ENCODE assay signal across 24 cellular contexts in the genomic region with DNA sequence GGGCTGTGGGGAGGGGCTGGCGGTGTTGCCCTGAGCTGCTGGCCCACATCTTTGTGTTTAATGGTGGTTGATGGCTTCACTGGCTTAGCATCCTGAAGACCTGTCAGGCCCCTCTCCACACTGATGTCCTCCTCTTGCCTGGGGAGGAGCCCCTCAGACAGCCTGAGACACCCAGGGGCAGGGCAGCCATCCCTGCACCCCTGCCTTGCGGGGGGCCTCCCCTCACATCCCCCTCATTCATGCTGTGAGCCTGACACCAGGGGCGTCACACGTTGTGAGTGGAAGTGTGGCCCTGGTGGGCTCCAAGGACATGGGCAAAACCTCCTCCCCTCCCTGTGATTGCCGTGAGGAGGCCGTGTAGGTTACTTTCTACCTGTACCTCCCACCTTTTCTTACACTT.
DNase-seq lines count a peak whose midpoint lies in the region; ATAC-seq, FAIRE-seq and TF ChIP-seq lines count a peak whose summit lies in the region.
"Had no signal": no experiment of that assay in that cellular context is flagged by ENCODE, and none has a peak within 500 bp of the region (broad histone marks: within the 10 kb centered on the region; RNA-seq: fewer than 3 reads in every experiment).

No MANE protein-coding gene starts in this region.

- H3K36me3 ChIP-seq in BLaER1 (peaks cover 99% of the 10 kb centered on the region), GM12878 (ENCODE audit: control insufficient read depth in 2 of 2, insufficient read depth in 2 of 2, low read length in 1 of 2) (peaks cover 31 to 48% of the 10 kb centered on the region in 2 experiments), neutrophil (peaks cover 91% of the 10 kb centered on the region), MG63 (no peaks in the 10 kb centered on the region)

- in situ Hi-C loops in GM12878 (cut with MboI): no loop called here

- H3K4me1 ChIP-seq in BLaER1 (peaks cover 4% of the 10 kb centered on the region), GM12878 (ENCODE audit: control insufficient read depth, insufficient read depth, low read length) (no peaks in the 10 kb centered on the region), neutrophil (ENCODE audit: control insufficient read depth in 1 of 2, insufficient read depth in 1 of 2, low read depth in 1 of 2, low read length in 1 of 2) (peaks cover 14 to 15% of the 10 kb centered on the region in 2 experiments)

- ATAC-seq in CD4-positive, alpha-beta T cell (ENCODE audit: poor library complexity): no peak
- ATAC-seq in GM12878 (no peak), HG02759 (IDR thresholded peaks at IDR 0.05; ENCODE audit: unreplicated experiment) (no peak)

- no TSS peak for BruUV-seq in GM12878 (replicated peaks; lab: Mats Ljungman, UMichigan)

- TF ChIP-seq CTCF in CD4-positive, alpha-beta T cell (IDR thresholded peaks at IDR 0.05): no peak
- TF ChIP-seq CTCF in GM12878 (IDR thresholded peaks at IDR 0.05 in 2 of 3, conservative IDR thresholded peaks at IDR 0.05 in 1 of 3; ENCODE audit: control insufficient read depth in 2 of 3, extremely low read depth in 1 of 3, insufficient read depth in 1 of 3, low read depth in 3 of 3, low read length in 3 of 3) (no peak), neutrophil (IDR thresholded peaks at IDR 0.05) (no peak)

- H3K36me3 Mint-ChIP-seq in CD4-positive, alpha-beta T cell (ENCODE audit: low read depth): peaks cover 88% of the 10 kb centered on the region

- no peak for TF ChIP-seq RAD21 in GM12878 (IDR thresholded peaks at IDR 0.05; ENCODE audit: insufficient read depth, low read depth, low read length)

- H4K20me1 ChIP-seq in BLaER1 (peaks cover 100% of the 10 kb centered on the region), GM12878 (ENCODE audit: control insufficient read depth, insufficient read depth) (no peaks in the 10 kb centered on the region)

- CTCF ChIA-PET in CD4-positive, alpha-beta T cell (lab: Charles Lee): no interaction called here
- CTCF ChIA-PET in GM12878 (lab: Yijun Ruan, JAX): no interaction called here

- intact Hi-C loops in CD4-positive, alpha-beta T cell (cut with DNase I, micrococcal nuclease): loop anchor here in 1 of 2 experiments (5.0 kb wide), 1 partner anchor 112 kb away; no protein-coding TSS in a partner anchor
- intact Hi-C loops in GM12878 (cut with micrococcal nuclease; ENCODE audit: unreplicated experiment): no loop called here

- no peaks in the 10 kb centered on the region for H3K27me3 Mint-ChIP-seq in CD4-positive, alpha-beta T cell
- H3K27me3 Mint-ChIP-seq: IgD-negative memory B cell, naive B cell had no signal

- H3K27ac Mint-ChIP-seq in CD4-positive, alpha-beta T cell: peak overlapping the region; percentile 20
- H3K27ac Mint-ChIP-seq: mesothelial cell of epicardium had no signal

- no peak for DNase-seq in CD4-positive, alpha-beta T cell
- DNase-seq in GM12878 (ENCODE audit: low read depth, low spot score) (no peak), OCI-M1 (lab: John Stamatoyannopoulos, UW) (no peak), MG63 (no peak)
- DNase-seq: activated gamma-delta T cell treated with Interleukin-2 at 50 U/mL for 16 hours, amniotic stem cell, brain microvascular endothelial cell, Calu3, left ventricle myocardium inferior, naive B cell, NCI-H1092, NCI-H187 treated with DMSO at 0.1 percent for 48 hours, NCI-H2171 treated with DMSO at 0.1 percent for 48 hours, NCI-H510A treated with DMSO at 0.1 percent for 48 hours, retina, SHP77 treated with DMSO at 0.1 percent for 48 hours, T-helper 9 cell had no signal

- H2AFZ ChIP-seq in GM12878 (ENCODE audit: control insufficient read depth, low read depth, low read length): no peak overlapping the region

- H3K4me3 Mint-ChIP-seq in CD4-positive, alpha-beta T cell: no peak overlapping the region
- H3K4me3 Mint-ChIP-seq: mesothelial cell of epicardium had no signal

- RAD21 ChIA-PET in GM12878 (lab: Charles Lee; ENCODE audit: unreplicated experiment): no interaction called here

- no peak for TF ChIP-seq EP300 in GM12878 (IDR thresholded peaks at IDR 0.05; ENCODE audit: borderline replicate concordance in 1 of 2, control insufficient read depth in 1 of 2, low read depth in 2 of 2, low read length in 2 of 2)

- POLR2A ChIA-PET in CD4-positive, alpha-beta T cell (lab: Charles Lee): no interaction called here
- POLR2A ChIA-PET in GM12878 (lab: Charles Lee): no interaction called here

- no peaks in the 10 kb centered on the region for H3K9me3 Mint-ChIP-seq in CD4-positive, alpha-beta T cell
- H3K9me3 Mint-ChIP-seq: IgD-negative memory B cell, mesothelial cell of epicardium, naive B cell had no signal

- H3K9ac ChIP-seq in BLaER1 (no peak overlapping the region), GM12878 (ENCODE audit: control insufficient read depth, insufficient read depth, low read length) (no peak overlapping the region)

- TF ChIP-seq POLR2A in GM12878 (IDR thresholded peaks at IDR 0.05; ENCODE audit: low read depth, low read length): 0 out of 2 replicates have a peak, but pooled peaks have one; percentile 15

- H3K4me3 ChIP-seq in BLaER1: no peak overlapping the region
- no peak overlapping the region for H3K4me3 ChIP-seq in GM12878
- no peak overlapping the region for H3K4me3 ChIP-seq in neutrophil (ENCODE audit: low read depth in 1 of 2, low read length in 1 of 2)
- H3K4me3 ChIP-seq in MG63: no peak overlapping the region
- H3K4me3 ChIP-seq: left ventricle myocardium inferior, suprapubic skin had no signal

- no peaks in the 10 kb centered on the region for H3K79me2 ChIP-seq in GM12878 (ENCODE audit: control insufficient read depth, insufficient read depth, low read length)

- FAIRE-seq in GM12878 (lab: Jason Lieb, UNC): no peak

- H3K27me3 ChIP-seq in BLaER1: no peaks in the 10 kb centered on the region
- H3K27me3 ChIP-seq in CD4-positive, alpha-beta T cell (ENCODE audit: control insufficient read depth, insufficient read depth, low read length): no peaks in the 10 kb centered on the region
- no peaks in the 10 kb centered on the region for H3K27me3 ChIP-seq in GM12878 (replicated peaks in 1 of 2; ENCODE audit: control insufficient read depth in 2 of 2, insufficient read depth in 2 of 2, low read length in 1 of 2)
- no peaks in the 10 kb centered on the region for H3K27me3 ChIP-seq in neutrophil
- H3K27me3 ChIP-seq in MG63: no peaks in the 10 kb centered on the region
- H3K27me3 ChIP-seq: brain microvascular endothelial cell, suprapubic skin had no signal

- H3K27ac ChIP-seq in BLaER1: peak overlapping the region; percentile 19; the same call in 1 of the 2 replicates
- no peak overlapping the region for H3K27ac ChIP-seq in CD4-positive, alpha-beta T cell (ENCODE audit: low read depth, low read length)
- no peak overlapping the region for H3K27ac ChIP-seq in GM12878 (ENCODE audit: control insufficient read depth, insufficient read depth)
- H3K27ac ChIP-seq in neutrophil: peak overlapping the region; percentile 91
- H3K27ac ChIP-seq: brain microvascular endothelial cell, C4-2B, left ventricle myocardium inferior, suprapubic skin had no signal

- SMC1A ChIA-PET in GM12878 (lab: Charles Lee; ENCODE audit: uncharacterized antibody, unreplicated experiment): no interaction called here

- H3K4me2 ChIP-seq in BLaER1 (no peak overlapping the region), GM12878 (ENCODE audit: control insufficient read depth, insufficient read depth) (no peak overlapping the region)

- no peaks in the 10 kb centered on the region for H3K4me1 Mint-ChIP-seq in CD4-positive, alpha-beta T cell (ENCODE audit: low read depth)
- H3K4me1 Mint-ChIP-seq: IgD-negative memory B cell had no signal

- WGBS in GM12878 (ENCODE audit: insufficient coverage, insufficient replicate concordance, low lambda C conversion rate, missing lambda C conversion rate): 83% methylated on average over 6 of the region's 6 CpGs

- H3K9me3 ChIP-seq in BLaER1 (no peaks in the 10 kb centered on the region), GM12878 (replicated peaks; ENCODE audit: control insufficient read depth, insufficient read depth, low read length) (no peaks in the 10 kb centered on the region), neutrophil (no peaks in the 10 kb centered on the region), MG63 (no peaks in the 10 kb centered on the region)
- no peaks in the 10 kb centered on the region for H3K9me3 ChIP-seq in CD4-positive, alpha-beta T cell (ENCODE audit: control insufficient read depth, low read length)
- H3K9me3 ChIP-seq: left ventricle myocardium inferior, suprapubic skin had no signal

TF ChIP-seq in GM12878, 131 proteins besides CTCF, POLR2A, EP300 and RAD21 (continues in another document):
- TF ChIP-seq MTA3 (IDR thresholded peaks at IDR 0.05; ENCODE audit: borderline replicate concordance, low read length): no peak
- TF ChIP-seq RELA (IDR thresholded peaks at IDR 0.05; ENCODE audit: borderline replicate concordance, partially characterized antibody): no peak
- no peak for TF ChIP-seq NR2F1 (conservative IDR thresholded peaks at IDR 0.05)
- TF ChIP-seq RUNX3 (IDR thresholded peaks at IDR 0.05; ENCODE audit: low read length): no peak

Comparison
In these comparisons a context has a peak if more than half of its experiments do, and no peak if none do; other contexts are left out.
1. H3K27ac ChIP-seq: peak in BLaER1 (single experiment) and neutrophil (single experiment); none in CD4-positive, alpha-beta T cell (single experiment) and GM12878 (single experiment).